Comparison of ENCODE assay signal across 8 cellular contexts in the genomic region with DNA sequence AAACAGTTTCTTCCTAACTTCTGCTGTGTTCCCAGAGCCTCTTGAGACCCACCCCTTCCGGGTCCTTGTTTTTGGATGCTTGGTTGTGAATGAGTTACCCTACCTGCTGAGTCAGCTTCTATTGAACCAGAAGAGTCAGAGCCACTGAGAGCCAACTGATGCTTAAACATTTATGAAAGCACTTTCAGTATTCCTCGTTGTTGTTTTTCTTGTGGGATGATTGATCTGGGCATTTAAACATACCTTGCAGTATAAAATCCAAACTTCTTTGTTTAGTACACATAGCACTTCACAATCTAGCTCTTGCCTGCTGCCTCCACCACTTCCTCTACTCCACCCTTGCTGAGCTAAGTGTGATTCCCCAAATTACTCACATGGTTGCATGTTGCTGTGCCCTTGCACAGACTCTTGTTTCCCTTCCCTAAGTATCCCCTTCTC. TPM values are rescaled to one million over a fixed set of nuclear protein-coding genes. Genes with fewer than 3 reads are reported as not detected.
DNase-seq lines count a peak whose midpoint lies in the region; ATAC-seq and TF ChIP-seq lines count a peak whose summit lies in the region.

No MANE protein-coding gene starts in this region.

- H3K4me3 ChIP-seq in fibroblast of the aortic adventitia (ENCODE audit: low read depth, low read length) (peak overlapping the region; percentile 11), vagina (no peak overlapping the region)

- no peak for TF ChIP-seq CTCF in fibroblast of the aortic adventitia (IDR thresholded peaks at IDR 0.05; ENCODE audit: insufficient read depth, low read length)
- TF ChIP-seq CTCF in vagina (IDR thresholded peaks at IDR 0.05): no peak

- no peaks in the 10 kb centered on the region for H3K9me3 ChIP-seq in vagina

- TF ChIP-seq POLR2A in vagina (IDR thresholded peaks at IDR 0.05): no peak

- H3K36me3 ChIP-seq in vagina: peaks cover 0 to 4% of the 10 kb centered on the region in 2 donors

- intact Hi-C loops in vagina (cut with DNase I): no loop called here

- H3K27ac ChIP-seq in vagina: peak overlapping the region; percentile 92

- H3K27me3 ChIP-seq in vagina: no peaks in the 10 kb centered on the region

- H3K4me1 ChIP-seq in vagina: peaks cover 55% of the 10 kb centered on the region

- DNase-seq in DMS79 (lab: John Stamatoyannopoulos, UW): peak; percentile 9
- peak; percentile 52 for DNase-seq in HT1080 (ENCODE audit: low read depth)
- DNase-seq in fibroblast of the aortic adventitia (ENCODE audit: low read depth): peak; percentile 59
- no peak for DNase-seq in vagina (ENCODE audit: extremely low spot score in 2 of 2)
- no peak for DNase-seq in germinal center (ENCODE audit: low spot score)
- DNase-seq in activated gamma-delta T cell treated with Interleukin-2 at 50 U/mL for 16 hours: no peak
- no peak for DNase-seq in G401 (ENCODE audit: low spot score)

- ATAC-seq in GM21390 (IDR thresholded peaks at IDR 0.05; ENCODE audit: unreplicated experiment): peak; percentile 84

- in situ Hi-C loops in G401 (cut with HindIII; ENCODE audit: low sequenced_read_pairs): no loop called here

RNA-seq across cellular contexts. Expression of a gene that starts 5.5 kb away (rescaled TPM):
- total RNA-seq in HT1080 (2014; rRNA removed; shearing (Covaris generic)): 537 and 633 TPM in 2 replicates
- polyA plus RNA-seq in HT1080 (2015; cell fraction: cytosol; rRNA removed): 229 and 233 TPM in 2 replicates
- 137 and 143 TPM in 2 replicates for polyA plus RNA-seq in HT1080 (2015; cell fraction: nucleus; rRNA removed)
- 132 and 410 TPM in 2 replicates for total RNA-seq in fibroblast of the aortic adventitia (ENCODE audit: low replicate concordance)
- 40.3 TPM for total RNA-seq in vagina
- 55.1 and 68.2 TPM in 2 replicates for total RNA-seq in G401 (2014; rRNA removed; shearing (Covaris generic))

Comparison
In these comparisons a context has a peak if more than half of its experiments do, and no peak if none do; other contexts are left out.
1. DNase-seq: peak in DMS79 (single experiment), HT1080 (single experiment) and fibroblast of the aortic adventitia (single experiment); none in vagina (0 of 2), germinal center (single experiment), activated gamma-delta T cell treated with Interleukin-2 at 50 U/mL for 16 hours (single experiment) and G401 (single experiment).